11 cellular contexts compared by ENCODE assay signal in genomic region chr18:9221040-9221439, GRCh38.
"Had no signal": no experiment of that assay in that cellular context is flagged by ENCODE, and none has a peak within 500 bp of the region (broad histone marks: within the 10 kb centered on the region; RNA-seq: fewer than 3 reads in every experiment).

No MANE protein-coding gene starts in this region.

- H3K9me3 Mint-ChIP-seq: activated CD8-positive, alpha-beta T cell treated with anti-CD3 and anti-CD28 coated beads for 36 hours; endodermal cell; stimulated activated memory B cell treated with anti-CD40 and anti-IgM and Interleukin-4, amounts not matched to agents 10 μg/mL and 1 μg/mL and 100 μg/mL, for 72 hours; T-helper 1 cell treated with Interleukin-12 subunit alpha and Interleukin-12 subunit beta and Interleukin-4 antibody, amounts not matched to agents 30 μg/mL and 1 μg/mL, for 36 hours; WTC11 had no signal

- H3K27me3 Mint-ChIP-seq: activated CD8-positive, alpha-beta T cell treated with anti-CD3 and anti-CD28 coated beads for 36 hours; stimulated activated memory B cell treated with anti-CD40 and anti-IgM and Interleukin-4, amounts not matched to agents 10 μg/mL and 1 μg/mL and 100 μg/mL, for 72 hours had no signal

- H3K27ac Mint-ChIP-seq: endodermal cell; stimulated activated memory B cell treated with anti-CD40 and anti-IgM and Interleukin-4, amounts not matched to agents 10 μg/mL and 1 μg/mL and 100 μg/mL, for 72 hours; T-helper 1 cell treated with Interleukin-12 subunit alpha and Interleukin-12 subunit beta and Interleukin-4 antibody, amounts not matched to agents 30 μg/mL and 1 μg/mL, for 36 hours; WTC11 had no signal

- H3K4me1 Mint-ChIP-seq: endodermal cell, WTC11 had no signal

- ATAC-seq: activated CD8-positive, alpha-beta T cell treated with anti-CD3 and anti-CD28 coated beads for 36 hours; pancreas; stimulated activated memory B cell treated with anti-CD40 and anti-IgM and Interleukin-4, amounts not matched to agents 10 μg/mL and 1 μg/mL and 100 μg/mL, for 72 hours; WTC11 had no signal

- H3K4me3 Mint-ChIP-seq: activated CD8-positive, alpha-beta T cell treated with anti-CD3 and anti-CD28 coated beads for 36 hours; endodermal cell; stimulated activated memory B cell treated with anti-CD40 and anti-IgM and Interleukin-4, amounts not matched to agents 10 μg/mL and 1 μg/mL and 100 μg/mL, for 72 hours; T-helper 1 cell treated with Interleukin-12 subunit alpha and Interleukin-12 subunit beta and Interleukin-4 antibody, amounts not matched to agents 30 μg/mL and 1 μg/mL, for 36 hours; WTC11 had no signal

- DNase-seq: activated CD4-positive, alpha-beta T cell treated with anti-CD3 and anti-CD28 coated beads for 4 hours; activated CD8-positive, alpha-beta T cell treated with anti-CD3 and anti-CD28 coated beads for 36 hours; activated T-cell treated with anti-CD3 and anti-CD28 coated beads, Interleukin-2, amount 50 U/mL, for 48 hours; dorsolateral prefrontal cortex; endodermal cell; erythroblast; pancreas; stimulated activated CD4-positive, alpha-beta T cell treated with anti-CD3 and anti-CD28 coated beads, Interleukin-12 subunit alpha, Interleukin-12 subunit beta, amount 100 ng/mL, for 4 hours had no signal
